1 cellular context compared by ENCODE assay signal in genomic region chrX:17456526-17456925, GRCh38.
TF ChIP-seq lines count a peak whose summit lies in the region.

No MANE protein-coding gene starts in this region.

TF ChIP-seq in HepG2, 621 proteins besides CTCF, POLR2A, EP300 and RAD21 (continued from another document):
- TF ChIP-seq, protein P1, sequence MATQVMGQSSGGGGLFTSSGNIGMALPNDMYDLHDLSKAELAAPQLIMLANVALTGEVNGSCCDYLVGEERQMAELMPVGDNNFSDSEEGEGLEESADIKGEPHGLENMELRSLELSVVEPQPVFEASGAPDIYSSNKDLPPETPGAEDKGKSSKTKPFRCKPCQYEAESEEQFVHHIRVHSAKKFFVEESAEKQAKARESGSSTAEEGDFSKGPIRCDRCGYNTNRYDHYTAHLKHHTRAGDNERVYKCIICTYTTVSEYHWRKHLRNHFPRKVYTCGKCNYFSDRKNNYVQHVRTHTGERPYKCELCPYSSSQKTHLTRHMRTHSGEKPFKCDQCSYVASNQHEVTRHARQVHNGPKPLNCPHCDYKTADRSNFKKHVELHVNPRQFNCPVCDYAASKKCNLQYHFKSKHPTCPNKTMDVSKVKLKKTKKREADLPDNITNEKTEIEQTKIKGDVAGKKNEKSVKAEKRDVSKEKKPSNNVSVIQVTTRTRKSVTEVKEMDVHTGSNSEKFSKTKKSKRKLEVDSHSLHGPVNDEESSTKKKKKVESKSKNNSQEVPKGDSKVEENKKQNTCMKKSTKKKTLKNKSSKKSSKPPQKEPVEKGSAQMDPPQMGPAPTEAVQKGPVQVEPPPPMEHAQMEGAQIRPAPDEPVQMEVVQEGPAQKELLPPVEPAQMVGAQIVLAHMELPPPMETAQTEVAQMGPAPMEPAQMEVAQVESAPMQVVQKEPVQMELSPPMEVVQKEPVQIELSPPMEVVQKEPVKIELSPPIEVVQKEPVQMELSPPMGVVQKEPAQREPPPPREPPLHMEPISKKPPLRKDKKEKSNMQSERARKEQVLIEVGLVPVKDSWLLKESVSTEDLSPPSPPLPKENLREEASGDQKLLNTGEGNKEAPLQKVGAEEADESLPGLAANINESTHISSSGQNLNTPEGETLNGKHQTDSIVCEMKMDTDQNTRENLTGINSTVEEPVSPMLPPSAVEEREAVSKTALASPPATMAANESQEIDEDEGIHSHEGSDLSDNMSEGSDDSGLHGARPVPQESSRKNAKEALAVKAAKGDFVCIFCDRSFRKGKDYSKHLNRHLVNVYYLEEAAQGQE (IDR thresholded peaks at IDR 0.05; ENCODE audit: borderline replicate concordance in 1 of 2, low read depth in 1 of 2, low read length in 2 of 2): no peak
- TF ChIP-seq ZBTB4 (CRISPR knock-in tag; IDR thresholded peaks at IDR 0.05; ENCODE audit: borderline replicate concordance) (no peak), PRDM10 (CRISPR knock-in tag; IDR thresholded peaks at IDR 0.05; ENCODE audit: low read depth) (no peak), ZNF256 (CRISPR knock-in tag; conservative IDR thresholded peaks at IDR 0.05) (no peak), ZNF576 (CRISPR knock-in tag; IDR thresholded peaks at IDR 0.05) (no peak), ZSCAN30 (CRISPR knock-in tag; IDR thresholded peaks at IDR 0.05) (no peak), ZBTB40 (IDR thresholded peaks at IDR 0.05) (no peak), ZBTB40 (CRISPR knock-in tag; IDR thresholded peaks at IDR 0.05) (no peak), KDM4B (CRISPR knock-in tag; IDR thresholded peaks at IDR 0.05) (no peak), WIZ (CRISPR knock-in tag; IDR thresholded peaks at IDR 0.05) (no peak), PHF8 (CRISPR knock-in tag; IDR thresholded peaks at IDR 0.05) (no peak), IRF1 (CRISPR knock-in tag; IDR thresholded peaks at IDR 0.05; ENCODE audit: low read depth) (no peak), ETS1 (CRISPR knock-in tag; IDR thresholded peaks at IDR 0.05) (no peak), YY1 (IDR thresholded peaks at IDR 0.05; ENCODE audit: insufficient read depth, insufficient replicate concordance, low read depth, low read length) (no peak), SAFB2 (CRISPR knock-in tag; IDR thresholded peaks at IDR 0.05; ENCODE audit: borderline replicate concordance, low read depth) (no peak)
- TF ChIP-seq, protein P2, sequence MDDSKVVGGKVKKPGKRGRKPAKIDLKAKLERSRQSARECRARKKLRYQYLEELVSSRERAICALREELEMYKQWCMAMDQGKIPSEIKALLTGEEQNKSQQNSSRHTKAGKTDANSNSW (CRISPR knock-in tag; IDR thresholded peaks at IDR 0.05; ENCODE audit: borderline replicate concordance): no peak
- TF ChIP-seq, protein P3, sequence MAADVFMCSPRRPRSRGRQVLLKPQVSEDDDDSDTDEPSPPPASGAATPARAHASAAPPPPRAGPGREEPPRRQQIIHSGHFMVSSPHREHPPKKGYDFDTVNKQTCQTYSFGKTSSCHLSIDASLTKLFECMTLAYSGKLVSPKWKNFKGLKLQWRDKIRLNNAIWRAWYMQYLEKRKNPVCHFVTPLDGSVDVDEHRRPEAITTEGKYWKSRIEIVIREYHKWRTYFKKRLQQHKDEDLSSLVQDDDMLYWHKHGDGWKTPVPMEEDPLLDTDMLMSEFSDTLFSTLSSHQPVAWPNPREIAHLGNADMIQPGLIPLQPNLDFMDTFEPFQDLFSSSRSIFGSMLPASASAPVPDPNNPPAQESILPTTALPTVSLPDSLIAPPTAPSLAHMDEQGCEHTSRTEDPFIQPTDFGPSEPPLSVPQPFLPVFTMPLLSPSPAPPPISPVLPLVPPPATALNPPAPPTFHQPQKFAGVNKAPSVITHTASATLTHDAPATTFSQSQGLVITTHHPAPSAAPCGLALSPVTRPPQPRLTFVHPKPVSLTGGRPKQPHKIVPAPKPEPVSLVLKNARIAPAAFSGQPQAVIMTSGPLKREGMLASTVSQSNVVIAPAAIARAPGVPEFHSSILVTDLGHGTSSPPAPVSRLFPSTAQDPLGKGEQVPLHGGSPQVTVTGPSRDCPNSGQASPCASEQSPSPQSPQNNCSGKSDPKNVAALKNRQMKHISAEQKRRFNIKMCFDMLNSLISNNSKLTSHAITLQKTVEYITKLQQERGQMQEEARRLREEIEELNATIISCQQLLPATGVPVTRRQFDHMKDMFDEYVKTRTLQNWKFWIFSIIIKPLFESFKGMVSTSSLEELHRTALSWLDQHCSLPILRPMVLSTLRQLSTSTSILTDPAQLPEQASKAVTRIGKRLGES (CRISPR knock-in tag; IDR thresholded peaks at IDR 0.05; ENCODE audit: borderline replicate concordance): no peak
